In genomic region chr5:148482697-148483462, GRCh38 we compare ENCODE assay signal across 8 cellular contexts.
DNase-seq lines count a peak whose midpoint lies in the region; ATAC-seq and TF ChIP-seq lines count a peak whose summit lies in the region.

No MANE protein-coding gene starts in this region.

- TF ChIP-seq CTCF in CD8-positive, alpha-beta T cell (IDR thresholded peaks at IDR 0.05): peak; percentile 57
- peak; percentile 83 for TF ChIP-seq CTCF in astrocyte of the spinal cord (IDR thresholded peaks at IDR 0.05; ENCODE audit: low read depth, low read length)

- no peaks in the 10 kb centered on the region for H3K9me3 ChIP-seq in CD8-positive, alpha-beta T cell (ENCODE audit: low read length)

- H3K27me3 Mint-ChIP-seq in CD8-positive, alpha-beta T cell (ENCODE audit: low read depth): peaks cover 26% of the 10 kb centered on the region
- H3K27me3 Mint-ChIP-seq in immature natural killer cell (ENCODE audit: low read depth in 3 of 3): peaks cover 0 to 10% (median 2%) of the 10 kb centered on the region in 3 donors

- in situ Hi-C loops in astrocyte of the spinal cord (cut with HindIII; ENCODE audit: low sequenced_read_pairs): no loop called here

- no peaks in the 10 kb centered on the region for H3K36me3 Mint-ChIP-seq in CD8-positive, alpha-beta T cell
- no peaks in the 10 kb centered on the region for H3K36me3 Mint-ChIP-seq in immature natural killer cell

- no peaks in the 10 kb centered on the region for H3K9me3 Mint-ChIP-seq in CD8-positive, alpha-beta T cell
- H3K9me3 Mint-ChIP-seq in immature natural killer cell: no peaks in the 10 kb centered on the region

- H3K36me3 ChIP-seq in CD8-positive, alpha-beta T cell (ENCODE audit: insufficient read depth, low read length): no peaks in the 10 kb centered on the region

- H3K4me1 ChIP-seq in CD8-positive, alpha-beta T cell (ENCODE audit: insufficient read depth, low read length): no peaks in the 10 kb centered on the region

- no peaks in the 10 kb centered on the region for H3K27me3 ChIP-seq in CD8-positive, alpha-beta T cell (ENCODE audit: insufficient read depth, low read length)

- POLR2A ChIA-PET in CD8-positive, alpha-beta T cell (lab: Charles Lee): no interaction called here

- intact Hi-C loops in CD8-positive, alpha-beta T cell (cut with DNase I, micrococcal nuclease): loop anchor here (2.0 to 10.0 kb wide), 3 partner anchors 188 to 306 kb away; no protein-coding TSS in a partner anchor

- peaks cover 5% of the 10 kb centered on the region for H3K4me1 Mint-ChIP-seq in CD8-positive, alpha-beta T cell (ENCODE audit: low read depth)
- H3K4me1 Mint-ChIP-seq in immature natural killer cell: peaks cover 0 to 6% of the 10 kb centered on the region in 2 donors

- no peak overlapping the region for H3K27ac Mint-ChIP-seq in CD8-positive, alpha-beta T cell
- no peak overlapping the region for H3K27ac Mint-ChIP-seq in immature natural killer cell

- DNase-seq in CD8-positive, alpha-beta T cell: peak; percentile 13 to 65 (median 43)
- DNase-seq in T-helper 1 cell: peak; percentile 18 to 39 (median 32)
- peak; percentile 40 for DNase-seq in astrocyte of the spinal cord (ENCODE audit: low read depth, low spot score)
- peak; percentile 21 to 38 (median 30) for DNase-seq in immature natural killer cell
- DNase-seq in stimulated activated CD4-positive, alpha-beta T cell treated with anti-CD3 and anti-CD28 coated beads, Interleukin-4, amount 100 ng/mL, for 4 hours: peak; percentile 36 to 51
- no peak for DNase-seq in NCI-H2196 (lab: John Stamatoyannopoulos, UW; ENCODE audit: unreplicated experiment)

- no peak overlapping the region for H3K27ac ChIP-seq in CD8-positive, alpha-beta T cell (ENCODE audit: low read depth, low read length)

- CTCF ChIA-PET in CD8-positive, alpha-beta T cell (lab: Charles Lee): interaction anchor here (0.7 to 2.2 kb wide), 8 partner anchors 8 to 308 kb away, joined by 3 to 7 read pairs (median 4); no protein-coding TSS in a partner anchor

- no peak overlapping the region for H3K4me3 ChIP-seq in CD8-positive, alpha-beta T cell (ENCODE audit: low read depth, low read length)
- H3K4me3 ChIP-seq in astrocyte of the spinal cord (ENCODE audit: low read depth, low read length): no peak overlapping the region

- ATAC-seq in CD8-positive, alpha-beta T cell: peak; percentile 42
- ATAC-seq in GM19455 (IDR thresholded peaks at IDR 0.05; ENCODE audit: unreplicated experiment) (peak; percentile 89), HG03571 (IDR thresholded peaks at IDR 0.05; ENCODE audit: unreplicated experiment) (peak; percentile 62)

- peak overlapping the region; percentile 16 for H3K4me3 Mint-ChIP-seq in CD8-positive, alpha-beta T cell
- H3K4me3 Mint-ChIP-seq in immature natural killer cell: no peak overlapping the region
